23 cellular contexts compared by ENCODE assay signal in genomic region chr2:114727012-114727411, GRCh38.
DNase-seq lines count a peak whose midpoint lies in the region; TF ChIP-seq lines count a peak whose summit lies in the region.
"Had no signal": no experiment of that assay in that cellular context is flagged by ENCODE, and none has a peak within 500 bp of the region (broad histone marks: within the 10 kb centered on the region; RNA-seq: fewer than 3 reads in every experiment).

No MANE protein-coding gene starts in this region.

- DNase-seq in Ammon's horn (ENCODE audit: low spot score) (peak; percentile 80), anterior cingulate cortex (lab: John Stamatoyannopoulos, UW) (peak in 34 of 58 donors; percentile 3 to 55 (median 23)), hypothalamus (lab: John Stamatoyannopoulos, UW) (peak in 29 of 51 donors; percentile 2 to 64 (median 16)), posterior cingulate gyrus (peak; percentile 19 to 89 (median 41)), nephron progenitor cell (no peak), cerebellum (ENCODE audit: low spot score) (no peak), HuH-7 (ENCODE audit: low spot score) (no peak), NCI-H2029 treated with DMSO at 0.1 percent for 48 hours (lab: John Stamatoyannopoulos, UW) (no peak)
- DNase-seq: CD4-positive, alpha-beta memory T cell; DMS153; GF-D8; GOT3; Kasumi-1; MM.1S; NCI-H1092 treated with DMSO at 0.1 percent for 48 hours; NCI-H146; NCI-H2081; NCI-H2171 treated with DMSO at 0.1 percent for 48 hours; NCI-H446; NCI-H69; NK-92 treated with Interleukin-12 subunit alpha and Interleukin-12 subunit beta, amount 100 ng/mL, for 24 hours; SHP77 had no signal

- no peaks in the 10 kb centered on the region for H3K27me3 Mint-ChIP-seq in nephron progenitor cell (ENCODE audit: low read depth, poor library complexity)
- H3K27me3 Mint-ChIP-seq: IgD-negative memory B cell had no signal

- H3K36me3 Mint-ChIP-seq in nephron progenitor cell (ENCODE audit: low read depth), result no peaks in the 10 kb centered on the region
- H3K36me3 Mint-ChIP-seq: CD4-positive, alpha-beta memory T cell; IgD-negative memory B cell had no signal

- H3K4me1 Mint-ChIP-seq in nephron progenitor cell, result peaks cover 5% of the 10 kb centered on the region
- H3K4me1 Mint-ChIP-seq: CD4-positive, alpha-beta memory T cell; IgD-negative memory B cell had no signal

- no peak overlapping the region for H3K27ac Mint-ChIP-seq in nephron progenitor cell
- H3K27ac Mint-ChIP-seq: CD4-positive, alpha-beta memory T cell; IgD-negative memory B cell had no signal

- TF ChIP-seq CTCF in nephron progenitor cell (IDR thresholded peaks at IDR 0.05), result no peak

- H3K4me3 Mint-ChIP-seq in nephron progenitor cell, result no peak overlapping the region
- H3K4me3 Mint-ChIP-seq: CD4-positive, alpha-beta memory T cell; IgD-negative memory B cell had no signal

- H3K9me3 Mint-ChIP-seq in nephron progenitor cell, result no peaks in the 10 kb centered on the region

- intact Hi-C loops in posterior cingulate gyrus (cut with DNase I), result loop anchor here (5.0 kb wide), 1 partner anchor 355 kb away; no protein-coding TSS in a partner anchor

Comparison
In these comparisons a context has a peak if more than half of its experiments do, and no peak if none do; other contexts are left out.
1. DNase-seq: peak in Ammon's horn (single experiment), anterior cingulate cortex (34 of 58), hypothalamus (29 of 51) and posterior cingulate gyrus (10 of 10); none in nephron progenitor cell (single experiment), cerebellum (single experiment), HuH-7 (single experiment) and NCI-H2029 treated with DMSO at 0.1 percent for 48 hours (single experiment).